Comparison of ENCODE assay signal across 22 cellular contexts in genomic region chr5:16918156-16918555, GRCh38.
"Had no signal": no experiment of that assay in that cellular context is flagged by ENCODE, and none has a peak within 500 bp of the region (broad histone marks: within the 10 kb centered on the region; RNA-seq: fewer than 3 reads in every experiment).

No MANE protein-coding gene starts in this region.

- H3K9me3 Mint-ChIP-seq: activated CD4-positive, alpha-beta T cell treated with anti-CD3 and anti-CD28 coated beads, Interleukin-2, amount 10 ng/mL, durations not matched to agents 7 days and 5 days; activated naive CD4-positive, alpha-beta T cell treated with anti-CD3 and anti-CD28 coated beads, Interleukin-2, amount 10 ng/mL, durations not matched to agents 7 days and 5 days; activated T-helper 2 cell treated with anti-CD3 and anti-CD28 coated beads, Interferon-gamma antibody, Interleukin-2, Interleukin-4, amounts not matched to agents 10 μg/mL and 5 μg/mL and 100 μg/mL, durations not matched to agents 14 hours and 24 hours and 36 hours; memory B cell; T-helper 2 cell treated with Interferon-gamma antibody and Interleukin-4, amounts not matched to agents 5 μg/mL and 100 μg/mL, for 36 hours had no signal

- ATAC-seq: effector memory CD8-positive, alpha-beta T cell; left lung; mucosa of descending colon; naive thymus-derived CD4-positive, alpha-beta T cell had no signal

- FAIRE-seq: bronchial epithelial cell had no signal

- H3K4me3 ChIP-seq: ascending aorta, left lung, mucosa of descending colon, right atrium auricular region, skin epidermis, transverse colon had no signal

- H3K9me3 ChIP-seq: ascending aorta, left lung, mucosa of descending colon, right atrium auricular region, transverse colon had no signal

- H3K4me1 Mint-ChIP-seq: activated CD4-positive, alpha-beta T cell treated with anti-CD3 and anti-CD28 coated beads, Interleukin-2, amount 10 ng/mL, durations not matched to agents 7 days and 5 days; activated naive CD4-positive, alpha-beta T cell treated with anti-CD3 and anti-CD28 coated beads, Interleukin-2, amount 10 ng/mL, durations not matched to agents 7 days and 5 days; memory B cell; naive thymus-derived CD4-positive, alpha-beta T cell had no signal

- H3K36me3 ChIP-seq: ascending aorta, left lung, right atrium auricular region, transverse colon had no signal

- H3K27me3 Mint-ChIP-seq: activated CD4-positive, alpha-beta T cell treated with anti-CD3 and anti-CD28 coated beads, Interleukin-2, amount 10 ng/mL, durations not matched to agents 7 days and 5 days; activated naive CD4-positive, alpha-beta T cell treated with anti-CD3 and anti-CD28 coated beads, Interleukin-2, amount 10 ng/mL, durations not matched to agents 7 days and 5 days; effector memory CD8-positive, alpha-beta T cell; progenitor cell of endocrine pancreas had no signal

- DNase-seq: activated CD4-positive, alpha-beta T cell treated with anti-CD3 and anti-CD28 coated beads, Interleukin-2, amount 10 ng/mL, durations not matched to agents 7 days and 5 days; activated naive CD4-positive, alpha-beta T cell treated with anti-CD3 and anti-CD28 coated beads, Interleukin-2, amount 10 ng/mL, durations not matched to agents 7 days and 5 days; activated T-cell treated with anti-CD3 and anti-CD28 coated beads for 4 hours; dermis blood vessel endothelial cell; effector memory CD8-positive, alpha-beta T cell; erythroblast; islet precursor cell; left lung; mucosa of descending colon; naive thymus-derived CD4-positive, alpha-beta T cell; stimulated activated CD4-positive, alpha-beta T cell treated with anti-CD3 and anti-CD28 coated beads, Interleukin-4, amount 100 ng/mL, for 4 hours; stimulated activated CD8-positive, alpha-beta memory T cell treated with anti-CD3 and anti-CD28 coated beads, Interleukin-4, amount 100 ng/mL, for 48 hours; stimulated activated naive CD4-positive, alpha-beta T cell treated with Interleukin-2 at 50 U/mL for 16 hours; transverse colon had no signal

- H3K4me3 Mint-ChIP-seq: activated CD4-positive, alpha-beta T cell treated with anti-CD3 and anti-CD28 coated beads, Interleukin-2, amount 10 ng/mL, durations not matched to agents 7 days and 5 days; activated naive CD4-positive, alpha-beta T cell treated with anti-CD3 and anti-CD28 coated beads, Interleukin-2, amount 10 ng/mL, durations not matched to agents 7 days and 5 days; effector memory CD8-positive, alpha-beta T cell; memory B cell; naive thymus-derived CD4-positive, alpha-beta T cell; T-helper 2 cell treated with Interferon-gamma antibody and Interleukin-4, amounts not matched to agents 5 μg/mL and 100 μg/mL, for 36 hours had no signal

- H3K27ac Mint-ChIP-seq: activated CD4-positive, alpha-beta T cell treated with anti-CD3 and anti-CD28 coated beads, Interleukin-2, amount 10 ng/mL, durations not matched to agents 7 days and 5 days; activated naive CD4-positive, alpha-beta T cell treated with anti-CD3 and anti-CD28 coated beads, Interleukin-2, amount 10 ng/mL, durations not matched to agents 7 days and 5 days; activated T-helper 2 cell treated with anti-CD3 and anti-CD28 coated beads, Interferon-gamma antibody, Interleukin-2, Interleukin-4, amounts not matched to agents 10 μg/mL and 5 μg/mL and 100 μg/mL, durations not matched to agents 14 hours and 24 hours and 36 hours; effector memory CD8-positive, alpha-beta T cell; memory B cell; naive thymus-derived CD4-positive, alpha-beta T cell; progenitor cell of endocrine pancreas; T-helper 2 cell treated with Interferon-gamma antibody and Interleukin-4, amounts not matched to agents 5 μg/mL and 100 μg/mL, for 36 hours had no signal

- H3K27me3 ChIP-seq: ascending aorta, left lung, right atrium auricular region, transverse colon had no signal

- H3K36me3 Mint-ChIP-seq: activated naive CD4-positive, alpha-beta T cell treated with anti-CD3 and anti-CD28 coated beads, Interleukin-2, amount 10 ng/mL, durations not matched to agents 7 days and 5 days; memory B cell; naive thymus-derived CD4-positive, alpha-beta T cell had no signal

- H3K27ac ChIP-seq: ascending aorta, left lung, right atrium auricular region, transverse colon had no signal

- H3K4me1 ChIP-seq: ascending aorta, right atrium auricular region had no signal
